8 cellular contexts compared by ENCODE assay signal in genomic region chr4:1746265-1746691, GRCh38.
DNase-seq lines count a peak whose midpoint lies in the region; ATAC-seq and TF ChIP-seq lines count a peak whose summit lies in the region.

No MANE protein-coding gene starts in this region.

- CTCF ChIA-PET in AG04449 (lab: Yijun Ruan, JAX) = interaction anchor here (1.2 to 7.5 kb wide), 13 partner anchors 10 to 164 kb away, joined by 3 to 205 read pairs (median 20); no protein-coding TSS in a partner anchor

- ATAC-seq in GM19372 (IDR thresholded peaks at IDR 0.05; ENCODE audit: low read depth, unreplicated experiment) (peak; percentile 65), HG03565 (IDR thresholded peaks at IDR 0.05; ENCODE audit: unreplicated experiment) (no peak)

- DNase-seq in AG04449 (ENCODE audit: low read depth, low spot score) (no peak), NCI-H1105 (lab: John Stamatoyannopoulos, UW) (peak; percentile 16), T47D (ENCODE audit: low read depth in 1 of 2, low spot score in 1 of 2) (peak; percentile 69 to 74), kidney tubule cell (ENCODE audit: low spot score) (peak; percentile 74)
- peak; percentile 65 to 83 (median 67) for DNase-seq in stimulated activated CD4-positive, alpha-beta T cell treated with anti-CD3 and anti-CD28 coated beads, TNF-alpha, amount 100 ng/mL, for 24 hours (ENCODE audit: low read depth in 3 of 3)

- in situ Hi-C loops in T47D (cut with HindIII; ENCODE audit: low pct_unique_long_range_greater_than_20kb, low sequenced_read_pairs) = no loop called here

- TF ChIP-seq CTCF in AG04449 (IDR thresholded peaks at IDR 0.05; ENCODE audit: insufficient read depth, low read length, missing control alignments) = peak; percentile 98
- TF ChIP-seq CTCF in WI38 (IDR thresholded peaks at IDR 0.05; ENCODE audit: low read depth, low read length) = peak; percentile 91

- no peak overlapping the region for H3K4me3 ChIP-seq in AG04449 (ENCODE audit: low read depth, low read length)
- H3K4me3 ChIP-seq in WI38 (ENCODE audit: low read depth, low read length) = no peak overlapping the region

- POLR2A ChIA-PET in AG04449 (lab: Yijun Ruan, JAX) = no interaction called here
